8 cellular contexts compared by ENCODE assay signal in the genomic region with DNA sequence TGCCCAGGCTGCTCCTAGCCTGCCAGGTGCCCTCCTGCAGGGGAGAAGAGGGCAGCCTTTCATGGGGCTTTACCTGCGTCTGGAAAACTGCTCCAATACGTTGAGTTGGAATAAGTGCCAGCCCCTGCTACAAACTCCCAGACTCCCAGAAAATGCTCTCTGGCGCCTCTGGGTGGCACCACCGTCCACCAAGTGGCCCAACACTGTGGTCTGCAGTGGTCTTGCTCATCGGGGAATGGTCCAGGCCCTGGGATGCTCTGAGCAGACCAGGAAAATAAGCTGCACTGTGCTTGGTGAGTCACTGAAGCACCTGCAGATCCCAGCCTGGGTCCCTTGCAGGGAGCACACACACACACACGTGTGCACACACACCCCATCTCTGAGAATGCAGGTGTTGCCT. TPM values are rescaled to one million over a fixed set of nuclear protein-coding genes. Genes with fewer than 3 reads are reported as not detected.
DNase-seq lines count a peak whose midpoint lies in the region; ATAC-seq and TF ChIP-seq lines count a peak whose summit lies in the region.

No MANE protein-coding gene starts in this region.

- H3K27me3 Mint-ChIP-seq in glutamatergic neuron (ENCODE audit: unreplicated experiment), result peaks cover 1% of the 10 kb centered on the region
- H3K27me3 Mint-ChIP-seq in activated naive CD4-positive, alpha-beta T cell treated with anti-CD3 and anti-CD28 coated beads for 36 hours (ENCODE audit: low read depth), result no peaks in the 10 kb centered on the region
- no peaks in the 10 kb centered on the region for H3K27me3 Mint-ChIP-seq in stimulated activated naive B cell treated with anti-CD40 and anti-IgM and Interleukin-4, amounts not matched to agents 10 μg/mL and 1 μg/mL and 100 μg/mL, for 72 hours

- H4K20me1 ChIP-seq in BLaER1, result peaks cover 57% of the 10 kb centered on the region

- peaks cover 7% of the 10 kb centered on the region for H3K9me3 Mint-ChIP-seq in glutamatergic neuron (ENCODE audit: unreplicated experiment)
- no peaks in the 10 kb centered on the region for H3K9me3 Mint-ChIP-seq in activated naive CD4-positive, alpha-beta T cell treated with anti-CD3 and anti-CD28 coated beads for 36 hours
- peaks cover 0 to 5% of the 10 kb centered on the region in 2 donors for H3K9me3 Mint-ChIP-seq in stimulated activated naive B cell treated with anti-CD40 and anti-IgM and Interleukin-4, amounts not matched to agents 10 μg/mL and 1 μg/mL and 100 μg/mL, for 72 hours

- H3K9me3 ChIP-seq in BLaER1 (no peaks in the 10 kb centered on the region), SJCRH30 (replicated peaks) (no peaks in the 10 kb centered on the region)

- no peaks in the 10 kb centered on the region for H3K36me3 Mint-ChIP-seq in glutamatergic neuron (ENCODE audit: unreplicated experiment)
- H3K36me3 Mint-ChIP-seq in activated naive CD4-positive, alpha-beta T cell treated with anti-CD3 and anti-CD28 coated beads for 36 hours (ENCODE audit: low read depth), result peaks cover 2% of the 10 kb centered on the region
- H3K36me3 Mint-ChIP-seq in stimulated activated naive B cell treated with anti-CD40 and anti-IgM and Interleukin-4, amounts not matched to agents 10 μg/mL and 1 μg/mL and 100 μg/mL, for 72 hours, result peaks cover 22 to 35% of the 10 kb centered on the region in 2 donors

- H3K4me3 ChIP-seq in BLaER1 (no peak overlapping the region), SJCRH30 (no peak overlapping the region)

- peak; percentile 69 for TF ChIP-seq CTCF in glutamatergic neuron (IDR thresholded peaks at IDR 0.05; ENCODE audit: partially characterized antibody, unreplicated experiment)

- H3K36me3 ChIP-seq in BLaER1 (peaks cover 34% of the 10 kb centered on the region), SJCRH30 (no peaks in the 10 kb centered on the region)

- ATAC-seq in stimulated activated naive B cell treated with anti-CD40 and anti-IgM and Interleukin-4, amounts not matched to agents 10 μg/mL and 1 μg/mL and 100 μg/mL, for 72 hours (replicated peaks), result no peak

- H3K4me2 ChIP-seq in BLaER1, result no peak overlapping the region

- no peak overlapping the region for H3K4me3 Mint-ChIP-seq in glutamatergic neuron (ENCODE audit: unreplicated experiment)
- no peak overlapping the region for H3K4me3 Mint-ChIP-seq in activated naive CD4-positive, alpha-beta T cell treated with anti-CD3 and anti-CD28 coated beads for 36 hours
- no peak overlapping the region for H3K4me3 Mint-ChIP-seq in stimulated activated naive B cell treated with anti-CD40 and anti-IgM and Interleukin-4, amounts not matched to agents 10 μg/mL and 1 μg/mL and 100 μg/mL, for 72 hours

- CTCF ChIA-PET in HEK293T (lab: Yijun Ruan, JAX), result interaction anchor here (0.6 to 1.5 kb wide), 12 partner anchors 10 to 100 kb away, joined by 3 to 7 read pairs (median 4); no protein-coding TSS in a partner anchor
- CTCF ChIA-PET in activated naive CD4-positive, alpha-beta T cell treated with anti-CD3 and anti-CD28 coated beads for 36 hours (lab: Charles Lee), result interaction anchor here (0.6 to 2.3 kb wide), 11 partner anchors 10 to 68 kb away, joined by 3 to 8 read pairs (median 3); no protein-coding TSS in a partner anchor

- intact Hi-C loops in activated naive CD4-positive, alpha-beta T cell treated with anti-CD3 and anti-CD28 coated beads for 36 hours (cut with micrococcal nuclease), result loop anchor here (1.0 kb wide), 1 partner anchor 30 kb away; no protein-coding TSS in a partner anchor

- H3K4me1 Mint-ChIP-seq in glutamatergic neuron (ENCODE audit: low read depth, unreplicated experiment), result peaks cover 8% of the 10 kb centered on the region
- H3K4me1 Mint-ChIP-seq in activated naive CD4-positive, alpha-beta T cell treated with anti-CD3 and anti-CD28 coated beads for 36 hours (ENCODE audit: low read depth), result peaks cover 30% of the 10 kb centered on the region
- peaks cover 28 to 60% of the 10 kb centered on the region in 2 donors for H3K4me1 Mint-ChIP-seq in stimulated activated naive B cell treated with anti-CD40 and anti-IgM and Interleukin-4, amounts not matched to agents 10 μg/mL and 1 μg/mL and 100 μg/mL, for 72 hours

- DNase-seq in HEK293T (ENCODE audit: extremely low spot score), result peak; percentile 78
- DNase-seq in SJCRH30, result peak; percentile 61 to 71
- DNase-seq in glutamatergic neuron, result peak; percentile 80
- DNase-seq in substantia nigra (lab: John Stamatoyannopoulos, UW), result peak in 28 of 49 donors; percentile 9 to 61 (median 32)
- DNase-seq in mesenteric fat pad (ENCODE audit: low spot score), result no peak
- DNase-seq in activated naive CD4-positive, alpha-beta T cell treated with anti-CD3 and anti-CD28 coated beads for 36 hours, result no peak
- DNase-seq in stimulated activated naive B cell treated with anti-CD40 and anti-IgM and Interleukin-4, amounts not matched to agents 10 μg/mL and 1 μg/mL and 100 μg/mL, for 72 hours, result no peak

- no peak overlapping the region for H3K27ac Mint-ChIP-seq in glutamatergic neuron (ENCODE audit: unreplicated experiment)
- no peak overlapping the region for H3K27ac Mint-ChIP-seq in activated naive CD4-positive, alpha-beta T cell treated with anti-CD3 and anti-CD28 coated beads for 36 hours
- no peak overlapping the region for H3K27ac Mint-ChIP-seq in stimulated activated naive B cell treated with anti-CD40 and anti-IgM and Interleukin-4, amounts not matched to agents 10 μg/mL and 1 μg/mL and 100 μg/mL, for 72 hours

- H3K4me1 ChIP-seq in BLaER1 (peaks cover 61% of the 10 kb centered on the region), SJCRH30 (peaks cover 12% of the 10 kb centered on the region)

- no peak overlapping the region for H3K9ac ChIP-seq in BLaER1

- no peaks in the 10 kb centered on the region for H3K27me3 ChIP-seq in BLaER1
- H3K27me3 ChIP-seq in SJCRH30, result no peaks in the 10 kb centered on the region

- H3K27ac ChIP-seq in BLaER1, result peak overlapping the region; percentile 4; the same call in 1 of the 2 replicates
- H3K27ac ChIP-seq in SJCRH30, result no peak overlapping the region
- H3K27ac ChIP-seq in substantia nigra (ENCODE audit: low read depth, low read length, poor library complexity, severe bottlenecking), result no peak overlapping the region

- POLR2A ChIA-PET in HEK293T (lab: Yijun Ruan, JAX), result no interaction called here

TF ChIP-seq in HEK293T, 16 proteins besides CTCF, POLR2A, EP300 and RAD21:
- TF ChIP-seq ARNT (IDR thresholded peaks at IDR 0.05) (no peak), BHLHE40 (IDR thresholded peaks at IDR 0.05; ENCODE audit: borderline replicate concordance) (no peak), SP1 (IDR thresholded peaks at IDR 0.05) (no peak), TARDBP (IDR thresholded peaks at IDR 0.05) (no peak), ELF4 (IDR thresholded peaks at IDR 0.05) (no peak), LEF1 (IDR thresholded peaks at IDR 0.05; ENCODE audit: borderline replicate concordance) (no peak), NFRKB (IDR thresholded peaks at IDR 0.05) (no peak), CTBP1 (IDR thresholded peaks at IDR 0.05; ENCODE audit: borderline replicate concordance) (no peak), L3MBTL2 (conservative IDR thresholded peaks at IDR 0.05) (no peak), HDGF (IDR thresholded peaks at IDR 0.05; ENCODE audit: borderline replicate concordance) (no peak), FOXA1 (IDR thresholded peaks at IDR 0.05) (no peak), FOXM1 (IDR thresholded peaks at IDR 0.05; ENCODE audit: borderline replicate concordance) (no peak), FOXK2 (IDR thresholded peaks at IDR 0.05) (no peak)
- TF ChIP-seq, protein P1, sequence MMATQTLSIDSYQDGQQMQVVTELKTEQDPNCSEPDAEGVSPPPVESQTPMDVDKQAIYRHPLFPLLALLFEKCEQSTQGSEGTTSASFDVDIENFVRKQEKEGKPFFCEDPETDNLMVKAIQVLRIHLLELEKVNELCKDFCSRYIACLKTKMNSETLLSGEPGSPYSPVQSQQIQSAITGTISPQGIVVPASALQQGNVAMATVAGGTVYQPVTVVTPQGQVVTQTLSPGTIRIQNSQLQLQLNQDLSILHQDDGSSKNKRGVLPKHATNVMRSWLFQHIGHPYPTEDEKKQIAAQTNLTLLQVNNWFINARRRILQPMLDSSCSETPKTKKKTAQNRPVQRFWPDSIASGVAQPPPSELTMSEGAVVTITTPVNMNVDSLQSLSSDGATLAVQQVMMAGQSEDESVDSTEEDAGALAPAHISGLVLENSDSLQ (IDR thresholded peaks at IDR 0.05), result no peak

RNA-seq across cellular contexts. Expression of gene CDIP1, which starts 20.8 kb away (rescaled TPM):
- total RNA-seq in SJCRH30 (2014; rRNA removed; shearing (Covaris generic)), result 28.6 and 31.0 TPM in 2 replicates
- total RNA-seq in glutamatergic neuron (ENCODE audit: unreplicated experiment), result 51.6 TPM
- total RNA-seq in mesenteric fat pad, result 24.8 TPM
- total RNA-seq in activated naive CD4-positive, alpha-beta T cell treated with anti-CD3 and anti-CD28 coated beads for 36 hours, result 10 to 100 TPM; 31.9 to 35.7 TPM

RNA-seq across cellular contexts. Expression of gene C16orf96, which starts 38.3 kb away (rescaled TPM):
- total RNA-seq in SJCRH30 (2014; rRNA removed; shearing (Covaris generic)), result not detected in 2 replicates
- 0.83 TPM for total RNA-seq in glutamatergic neuron (ENCODE audit: unreplicated experiment)
- total RNA-seq in mesenteric fat pad, result 0.10 TPM
- under 1 TPM; 0.07 to 0.30 TPM for total RNA-seq in activated naive CD4-positive, alpha-beta T cell treated with anti-CD3 and anti-CD28 coated beads for 36 hours

RNA-seq across cellular contexts. Expression of gene HMOX2, which starts 41.6 kb away (rescaled TPM):
- total RNA-seq in SJCRH30 (2014; rRNA removed; shearing (Covaris generic)), result 22.0 and 24.2 TPM in 2 replicates
- total RNA-seq in glutamatergic neuron (ENCODE audit: unreplicated experiment) (76.0 TPM), mesenteric fat pad (84.1 TPM)
- total RNA-seq in activated naive CD4-positive, alpha-beta T cell treated with anti-CD3 and anti-CD28 coated beads for 36 hours, result 10 to 100 TPM; 46.8 to 49.3 TPM

RNA-seq across cellular contexts. Expression of gene NMRAL1, which starts 43.4 kb away (rescaled TPM):
- 0.79 and 2.2 TPM in 2 replicates for total RNA-seq in SJCRH30 (2014; rRNA removed; shearing (Covaris generic))
- total RNA-seq in glutamatergic neuron (ENCODE audit: unreplicated experiment) (38.3 TPM), mesenteric fat pad (23.4 TPM)
- 10 to 100 TPM; 30.5 to 30.8 TPM for total RNA-seq in activated naive CD4-positive, alpha-beta T cell treated with anti-CD3 and anti-CD28 coated beads for 36 hours

Comparison
In these comparisons a context has a peak if more than half of its experiments do, and no peak if none do; other contexts are left out.
1. DNase-seq: peak in HEK293T (single experiment), SJCRH30 (2 of 2), glutamatergic neuron (single experiment) and substantia nigra (28 of 49); none in mesenteric fat pad (single experiment), activated naive CD4-positive, alpha-beta T cell treated with anti-CD3 and anti-CD28 coated beads for 36 hours (single experiment) and stimulated activated naive B cell treated with anti-CD40 and anti-IgM and Interleukin-4, amounts not matched to agents 10 μg/mL and 1 μg/mL and 100 μg/mL, for 72 hours (single experiment).